10 cellular contexts compared by ENCODE assay signal in genomic region chr1:165898837-165899236, GRCh38.
DNase-seq lines count a peak whose midpoint lies in the region; ATAC-seq and TF ChIP-seq lines count a peak whose summit lies in the region.
"Had no signal": no experiment of that assay in that cellular context is flagged by ENCODE, and none has a peak within 500 bp of the region (broad histone marks: within the 10 kb centered on the region; RNA-seq: fewer than 3 reads in every experiment).

No MANE protein-coding gene starts in this region.

- peaks cover 25% of the 10 kb centered on the region for H3K4me1 ChIP-seq in upper lobe of right lung

- intact Hi-C loops in upper lobe of right lung (cut with DNase I) = no loop called here

- H3K27ac ChIP-seq in upper lobe of right lung = peak overlapping the region; percentile 49

- no peaks in the 10 kb centered on the region for H3K9me3 ChIP-seq in upper lobe of right lung

- H3K36me3 ChIP-seq in kidney epithelial cell (ENCODE audit: control insufficient read depth, insufficient read depth, low read length) (no peaks in the 10 kb centered on the region), upper lobe of right lung (no peaks in the 10 kb centered on the region)

- DNase-seq in HS-5 (ENCODE audit: low read depth) = peak; percentile 98
- DNase-seq in cardiac fibroblast (ENCODE audit: low read depth in 2 of 2) = peak; percentile 94 to 99
- peak; percentile 99 for DNase-seq in kidney epithelial cell (ENCODE audit: low read depth)
- no peak for DNase-seq in upper lobe of right lung
- no peak for DNase-seq in activated T-cell treated with anti-CD3 and anti-CD28 coated beads, Interleukin-2, amount 50 U/mL, for 48 hours
- no peak for DNase-seq in NCI-H1417 treated with DMSO at 0.1 percent for 48 hours (lab: John Stamatoyannopoulos, UW)
- DNase-seq: activated effector memory CD4-positive, alpha-beta T cell treated with anti-CD3 and anti-CD28 coated beads, Interleukin-2, amount 50 U/mL, for 16 hours; stimulated activated CD4-positive, alpha-beta T cell treated with anti-CD3 and anti-CD28 coated beads, Interleukin-2, amount 100 ng/mL, for 24 hours had no signal

- ATAC-seq in upper lobe of right lung = peak; percentile 86
- no peak for ATAC-seq in GM18909 (IDR thresholded peaks at IDR 0.05; ENCODE audit: poor library complexity, unreplicated experiment)
- ATAC-seq in HG03442 (IDR thresholded peaks at IDR 0.05; ENCODE audit: unreplicated experiment) = no peak

- H3K27me3 ChIP-seq in kidney epithelial cell (ENCODE audit: control insufficient read depth, insufficient read depth, low read length) = no peaks in the 10 kb centered on the region
- no peaks in the 10 kb centered on the region for H3K27me3 ChIP-seq in upper lobe of right lung

- no peak for TF ChIP-seq CTCF in cardiac fibroblast (IDR thresholded peaks at IDR 0.05; ENCODE audit: low read depth, low read length)
- no peak for TF ChIP-seq CTCF in kidney epithelial cell (IDR thresholded peaks at IDR 0.05; ENCODE audit: insufficient read depth, low read length, poor library complexity, severe bottlenecking)
- TF ChIP-seq CTCF in upper lobe of right lung (IDR thresholded peaks at IDR 0.05) = no peak

- no peak overlapping the region for H3K4me3 ChIP-seq in cardiac fibroblast (replicated peaks in 1 of 2; ENCODE audit: low read depth in 2 of 2, low read length in 2 of 2)
- H3K4me3 ChIP-seq in kidney epithelial cell (ENCODE audit: low read depth, low read length) = no peak overlapping the region
- H3K4me3 ChIP-seq in upper lobe of right lung = no peak overlapping the region

Comparison
In these comparisons a context has a peak if more than half of its experiments do, and no peak if none do; other contexts are left out.
1. DNase-seq: peak in HS-5 (single experiment), cardiac fibroblast (2 of 2) and kidney epithelial cell (single experiment); none in upper lobe of right lung (single experiment), activated T-cell treated with anti-CD3 and anti-CD28 coated beads, Interleukin-2, amount 50 U/mL, for 48 hours (0 of 2) and NCI-H1417 treated with DMSO at 0.1 percent for 48 hours (single experiment).